In genomic region chr5:55450050-55450765, GRCh38 we compare ENCODE assay signal across 18 cellular contexts.
DNase-seq lines count a peak whose midpoint lies in the region; ATAC-seq and TF ChIP-seq lines count a peak whose summit lies in the region.
"Had no signal": no experiment of that assay in that cellular context is flagged by ENCODE, and none has a peak within 500 bp of the region (broad histone marks: within the 10 kb centered on the region; RNA-seq: fewer than 3 reads in every experiment).

No MANE protein-coding gene starts in this region.

- no peak overlapping the region for H3K4me3 Mint-ChIP-seq in endodermal cell
- H3K4me3 Mint-ChIP-seq in nephron = no peak overlapping the region
- H3K4me3 Mint-ChIP-seq: activated T-cell treated with anti-CD3 and anti-CD28 coated beads, Interleukin-2, amount 50 U/mL, for 24 hours; B cell had no signal

- no peaks in the 10 kb centered on the region for H3K4me1 ChIP-seq in endodermal cell (ENCODE audit: control insufficient read depth, insufficient read depth, low read length)
- H3K4me1 ChIP-seq in left lung = no peaks in the 10 kb centered on the region

- DNase-seq in ELR (ENCODE audit: low read depth) (peak; percentile 58), OCI-M1 (lab: John Stamatoyannopoulos, UW) (peak; percentile 42), endodermal cell (no peak), NCI-H524 treated with DMSO at 0.1 percent for 48 hours (lab: John Stamatoyannopoulos, UW) (no peak), left lung (no peak), COLO829 (ENCODE audit: low spot score) (no peak), NCI-H2081 (lab: John Stamatoyannopoulos, UW) (no peak)
- DNase-seq: activated CD4-positive, alpha-beta T cell treated with anti-CD3 and anti-CD28 coated beads, Interleukin-2, amount 50 U/mL, for 4 hours; activated T-cell treated with anti-CD3 and anti-CD28 coated beads, Interleukin-2, amount 50 U/mL, for 24 hours; colonic mucosa; heart right ventricle; islet precursor cell; NCI-H1436 treated with DMSO at 0.1 percent for 48 hours; SJCRH30; stimulated activated CD4-positive, alpha-beta T cell treated with anti-CD3 and anti-CD28 coated beads, Interleukin-2, amount 100 ng/mL, for 48 hours had no signal

- H3K27me3 ChIP-seq in endodermal cell (ENCODE audit: control insufficient read depth, insufficient read depth, low read length, poor library complexity, severe bottlenecking) = no peaks in the 10 kb centered on the region
- no peaks in the 10 kb centered on the region for H3K27me3 ChIP-seq in left lung
- H3K27me3 ChIP-seq: colonic mucosa, heart right ventricle, SJCRH30, tibial nerve had no signal

- ATAC-seq in left lung = no peak

- H3K4me3 ChIP-seq in endodermal cell (ENCODE audit: low read length) (no peak overlapping the region), left lung (no peak overlapping the region)
- H3K4me3 ChIP-seq: colonic mucosa, heart right ventricle, SJCRH30, tibial nerve had no signal

- no peak for TF ChIP-seq CTCF in endodermal cell (conservative IDR thresholded peaks at IDR 0.05)
- no peak for TF ChIP-seq CTCF in nephron (IDR thresholded peaks at IDR 0.05; ENCODE audit: unreplicated experiment in 3 of 3)
- no peak for TF ChIP-seq CTCF in left lung (IDR thresholded peaks at IDR 0.05)

- no peak overlapping the region for H3K27ac ChIP-seq in endodermal cell (ENCODE audit: low read depth, low read length)
- H3K27ac ChIP-seq in left lung = no peak overlapping the region
- H3K27ac ChIP-seq: colonic mucosa, SJCRH30, tibial nerve had no signal

- WGBS in endodermal cell (ENCODE audit: insufficient coverage in 1 of 2, insufficient read length in 1 of 2), 2 experiments = 96 to 98% methylated on average over 3 to 4 of the region's 4 CpGs

- no peak overlapping the region for H3K9ac ChIP-seq in endodermal cell (ENCODE audit: extremely low read depth, low read length, poor library complexity, severe bottlenecking)

- peaks cover 73% of the 10 kb centered on the region for H3K36me3 Mint-ChIP-seq in endodermal cell (ENCODE audit: low read depth)
- peaks cover 35% of the 10 kb centered on the region for H3K36me3 Mint-ChIP-seq in nephron (ENCODE audit: low read depth)

- H3K27ac Mint-ChIP-seq in endodermal cell (peak overlapping the region; percentile 2), nephron (peak overlapping the region in 2 of 3 experiments; percentile 1 to 2)
- H3K27ac Mint-ChIP-seq: activated T-cell treated with anti-CD3 and anti-CD28 coated beads, Interleukin-2, amount 50 U/mL, for 24 hours; B cell had no signal

- intact Hi-C loops in left lung (cut with DNase I) = no loop called here

- no peaks in the 10 kb centered on the region for H3K27me3 Mint-ChIP-seq in endodermal cell (ENCODE audit: insufficient read depth)
- no peaks in the 10 kb centered on the region for H3K27me3 Mint-ChIP-seq in nephron (ENCODE audit: low read depth)
- H3K27me3 Mint-ChIP-seq: activated T-cell treated with anti-CD3 and anti-CD28 coated beads, Interleukin-2, amount 50 U/mL, for 24 hours; B cell had no signal

- peaks cover 12% of the 10 kb centered on the region for H3K4me1 Mint-ChIP-seq in endodermal cell
- H3K4me1 Mint-ChIP-seq in nephron = peaks cover 37% of the 10 kb centered on the region
- H3K4me1 Mint-ChIP-seq: B cell had no signal

- H3K9me3 ChIP-seq in endodermal cell (ENCODE audit: control insufficient read depth, low read length) = no peaks in the 10 kb centered on the region
- no peaks in the 10 kb centered on the region for H3K9me3 ChIP-seq in left lung
- H3K9me3 ChIP-seq: colonic mucosa, heart right ventricle, SJCRH30, tibial nerve had no signal

- no peaks in the 10 kb centered on the region for H3K9me3 Mint-ChIP-seq in endodermal cell
- no peaks in the 10 kb centered on the region for H3K9me3 Mint-ChIP-seq in nephron
- H3K9me3 Mint-ChIP-seq: activated T-cell treated with anti-CD3 and anti-CD28 coated beads, Interleukin-2, amount 50 U/mL, for 24 hours had no signal

- H3K36me3 ChIP-seq in endodermal cell (ENCODE audit: control insufficient read depth, insufficient read depth, low read length) = peaks cover 78% of the 10 kb centered on the region
- no peaks in the 10 kb centered on the region for H3K36me3 ChIP-seq in left lung
- H3K36me3 ChIP-seq: colonic mucosa had no signal

Comparison
In these comparisons a context has a peak if more than half of its experiments do, and no peak if none do; other contexts are left out.
1. DNase-seq: peak in ELR (single experiment) and OCI-M1 (single experiment); none in endodermal cell (single experiment), NCI-H524 treated with DMSO at 0.1 percent for 48 hours (single experiment), left lung (0 of 2), COLO829 (single experiment) and NCI-H2081 (0 of 2).